Comparison of ENCODE assay signal across 1 cellular context in genomic region chr10:100742936-100743335, GRCh38.
TF ChIP-seq lines count a peak whose summit lies in the region.

No MANE protein-coding gene starts in this region.

TF ChIP-seq in HCT116, 20 proteins besides CTCF, POLR2A, EP300 and RAD21 (continued from another document):
- TF ChIP-seq REST (IDR thresholded peaks at IDR 0.05; ENCODE audit: low read depth) (no peak), SRF (IDR thresholded peaks at IDR 0.05; ENCODE audit: low read depth) (no peak), FOSL1 (IDR thresholded peaks at IDR 0.05; ENCODE audit: low read depth) (no peak), CEBPB (IDR thresholded peaks at IDR 0.05; ENCODE audit: low read depth) (no peak), EGR1 (IDR thresholded peaks at IDR 0.05; ENCODE audit: low read depth) (no peak), YY1 (IDR thresholded peaks at IDR 0.05; ENCODE audit: extremely low read depth, insufficient replicate concordance, low read depth, low read length) (no peak), POLR2AphosphoS5 (IDR thresholded peaks at IDR 0.05; ENCODE audit: low read depth, low read length) (no peak), EZH2phosphoT487 (IDR thresholded peaks at IDR 0.05; ENCODE audit: borderline replicate concordance) (no peak), TCF7L2 (IDR thresholded peaks at IDR 0.05; ENCODE audit: borderline replicate concordance, extremely low read depth, insufficient read depth, insufficient read length) (no peak), ZNF274 (IDR thresholded peaks at IDR 0.05; ENCODE audit: low read depth, low read length) (no peak), EZH2 (IDR thresholded peaks at IDR 0.05) (no peak), SIN3A (IDR thresholded peaks at IDR 0.05; ENCODE audit: low read depth) (no peak), CBX3 (IDR thresholded peaks at IDR 0.05; ENCODE audit: low read depth) (no peak), ELF1 (IDR thresholded peaks at IDR 0.05; ENCODE audit: borderline replicate concordance, low read depth) (no peak)
- TF ChIP-seq, protein P1, sequence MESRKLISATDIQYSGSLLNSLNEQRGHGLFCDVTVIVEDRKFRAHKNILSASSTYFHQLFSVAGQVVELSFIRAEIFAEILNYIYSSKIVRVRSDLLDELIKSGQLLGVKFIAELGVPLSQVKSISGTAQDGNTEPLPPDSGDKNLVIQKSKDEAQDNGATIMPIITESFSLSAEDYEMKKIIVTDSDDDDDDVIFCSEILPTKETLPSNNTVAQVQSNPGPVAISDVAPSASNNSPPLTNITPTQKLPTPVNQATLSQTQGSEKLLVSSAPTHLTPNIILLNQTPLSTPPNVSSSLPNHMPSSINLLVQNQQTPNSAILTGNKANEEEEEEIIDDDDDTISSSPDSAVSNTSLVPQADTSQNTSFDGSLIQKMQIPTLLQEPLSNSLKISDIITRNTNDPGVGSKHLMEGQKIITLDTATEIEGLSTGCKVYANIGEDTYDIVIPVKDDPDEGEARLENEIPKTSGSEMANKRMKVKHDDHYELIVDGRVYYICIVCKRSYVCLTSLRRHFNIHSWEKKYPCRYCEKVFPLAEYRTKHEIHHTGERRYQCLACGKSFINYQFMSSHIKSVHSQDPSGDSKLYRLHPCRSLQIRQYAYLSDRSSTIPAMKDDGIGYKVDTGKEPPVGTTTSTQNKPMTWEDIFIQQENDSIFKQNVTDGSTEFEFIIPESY (IDR thresholded peaks at IDR 0.05; ENCODE audit: extremely low read depth, insufficient replicate concordance, low read length): no peak
- TF ChIP-seq, protein P2, sequence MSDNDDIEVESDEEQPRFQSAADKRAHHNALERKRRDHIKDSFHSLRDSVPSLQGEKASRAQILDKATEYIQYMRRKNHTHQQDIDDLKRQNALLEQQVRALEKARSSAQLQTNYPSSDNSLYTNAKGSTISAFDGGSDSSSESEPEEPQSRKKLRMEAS (IDR thresholded peaks at IDR 0.05): no peak
